ENCODE assay signal across 17 cellular contexts in the genomic region with DNA sequence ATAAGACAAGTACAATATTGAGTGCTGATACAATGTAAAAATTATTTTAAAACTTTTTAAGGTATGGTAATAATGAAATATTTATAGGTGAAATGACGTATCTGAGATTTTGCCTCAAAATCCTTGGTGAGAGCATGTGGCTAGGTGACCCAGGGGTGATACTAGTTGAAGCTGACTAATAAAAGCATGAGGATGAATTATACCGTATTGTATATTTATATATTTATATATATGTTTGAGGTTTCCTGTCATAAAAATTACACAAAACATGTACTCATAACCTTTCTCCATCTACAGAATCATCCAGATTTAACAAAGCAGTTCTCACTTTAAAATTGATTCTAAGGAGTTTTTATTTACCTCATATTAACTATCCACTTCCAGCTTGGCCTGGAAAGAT.
DNase-seq lines count a peak whose midpoint lies in the region; TF ChIP-seq lines count a peak whose summit lies in the region.
"Had no signal": no experiment of that assay in that cellular context is flagged by ENCODE, and none has a peak within 500 bp of the region (broad histone marks: within the 10 kb centered on the region; RNA-seq: fewer than 3 reads in every experiment).

No MANE protein-coding gene starts in this region.

- no peak overlapping the region for H3K27ac ChIP-seq in Karpas-422 (ENCODE audit: low read length)
- H3K27ac ChIP-seq: 22Rv1, BLaER1, C4-2B had no signal

- no peak overlapping the region for H3K4me3 ChIP-seq in Karpas-422 (ENCODE audit: low read length)
- H3K4me3 ChIP-seq: BLaER1, HAP-1 had no signal

- peaks cover 5% of the 10 kb centered on the region for H3K4me1 Mint-ChIP-seq in progenitor cell of endocrine pancreas (ENCODE audit: low read depth)
- H3K4me1 Mint-ChIP-seq: B cell had no signal

- H2AFZ ChIP-seq in Karpas-422 (ENCODE audit: low read length) = no peak overlapping the region

- 0 out of 2 replicates have a peak, but pooled peaks cover 2% of the 10 kb centered on the region for H3K79me2 ChIP-seq in Karpas-422 (ENCODE audit: low read length)

- H3K9me3 Mint-ChIP-seq in progenitor cell of endocrine pancreas (ENCODE audit: low read depth) = peaks cover 9% of the 10 kb centered on the region

- no peaks in the 10 kb centered on the region; the same call in 1 of the 2 replicates for H3K36me3 ChIP-seq in Karpas-422 (ENCODE audit: insufficient read depth, low read length)
- H3K36me3 ChIP-seq: HAP-1 had no signal

- no peaks in the 10 kb centered on the region for H3K4me1 ChIP-seq in Karpas-422 (ENCODE audit: low read length)
- H3K4me1 ChIP-seq: BLaER1, Caco-2, HAP-1 had no signal

- H3K27me3 Mint-ChIP-seq in progenitor cell of endocrine pancreas = no peaks in the 10 kb centered on the region
- H3K27me3 Mint-ChIP-seq: B cell; CD4-positive, CD25-positive, alpha-beta regulatory T cell had no signal

- no peak overlapping the region for H3K4me3 Mint-ChIP-seq in progenitor cell of endocrine pancreas (ENCODE audit: low read depth)
- H3K4me3 Mint-ChIP-seq: B cell; CD4-positive, CD25-positive, alpha-beta regulatory T cell; CD8-positive, alpha-beta T cell had no signal

- H3K9me3 ChIP-seq in Karpas-422 (ENCODE audit: low read length) = no peaks in the 10 kb centered on the region
- H3K9me3 ChIP-seq: BLaER1, Caco-2, HAP-1 had no signal

- no peak overlapping the region for H3K27ac Mint-ChIP-seq in progenitor cell of endocrine pancreas
- H3K27ac Mint-ChIP-seq: B cell; CD4-positive, CD25-positive, alpha-beta regulatory T cell; CD8-positive, alpha-beta T cell had no signal

- DNase-seq in DMS53 (lab: John Stamatoyannopoulos, UW) (peak; percentile 49), DMS53 treated with DMSO at 0.1 percent for 48 hours (lab: John Stamatoyannopoulos, UW; ENCODE audit: unreplicated experiment) (no peak), ELR (ENCODE audit: low read depth) (peak; percentile 5), Karpas-422 (peak; percentile 7), NCI-H446 treated with DMSO at 0.1 percent for 48 hours (lab: John Stamatoyannopoulos, UW) (no peak), progenitor cell of endocrine pancreas (ENCODE audit: low spot score, unreplicated experiment) (no peak)
- DNase-seq: Caco-2; CD4-positive, CD25-positive, alpha-beta regulatory T cell; CD8-positive, alpha-beta T cell; EL; GF-D8; GOT3 had no signal

- H3K9me2 ChIP-seq in Karpas-422 (replicated peaks; ENCODE audit: insufficient read depth, low read length) = no peaks in the 10 kb centered on the region

- H3K9ac ChIP-seq in Karpas-422 (ENCODE audit: low read length) = no peak overlapping the region
- H3K9ac ChIP-seq: BLaER1 had no signal

- no peak for TF ChIP-seq CTCF in progenitor cell of endocrine pancreas (IDR thresholded peaks at IDR 0.05; ENCODE audit: unreplicated experiment)

- no peaks in the 10 kb centered on the region for H3K27me3 ChIP-seq in Karpas-422 (ENCODE audit: low read length)
- H3K27me3 ChIP-seq: BLaER1 had no signal

- H4K20me1 ChIP-seq in Karpas-422 (ENCODE audit: insufficient read depth, low read depth, low read length) = no peaks in the 10 kb centered on the region
- H4K20me1 ChIP-seq: BLaER1 had no signal

- H3K4me2 ChIP-seq in Karpas-422 (ENCODE audit: low read depth, low read length, poor library complexity, severe bottlenecking) = no peak overlapping the region
- H3K4me2 ChIP-seq: BLaER1 had no signal

- H3K36me3 Mint-ChIP-seq in progenitor cell of endocrine pancreas (ENCODE audit: insufficient read depth) = peaks cover 14% of the 10 kb centered on the region

Comparison
In these comparisons a context has a peak if more than half of its experiments do, and no peak if none do; other contexts are left out.
1. DNase-seq: peak in DMS53 (single experiment), ELR (single experiment) and Karpas-422 (single experiment); none in DMS53 treated with DMSO at 0.1 percent for 48 hours (single experiment), NCI-H446 treated with DMSO at 0.1 percent for 48 hours (single experiment) and progenitor cell of endocrine pancreas (single experiment).